Comparison of ENCODE assay signal across 8 cellular contexts in genomic region chr5:16465544-16466432, GRCh38. TPM values are rescaled to one million over a fixed set of nuclear protein-coding genes. Genes with fewer than 3 reads are reported as not detected.
DNase-seq lines count a peak whose midpoint lies in the region; ATAC-seq, FAIRE-seq and TF ChIP-seq lines count a peak whose summit lies in the region.

A gene with protein sequence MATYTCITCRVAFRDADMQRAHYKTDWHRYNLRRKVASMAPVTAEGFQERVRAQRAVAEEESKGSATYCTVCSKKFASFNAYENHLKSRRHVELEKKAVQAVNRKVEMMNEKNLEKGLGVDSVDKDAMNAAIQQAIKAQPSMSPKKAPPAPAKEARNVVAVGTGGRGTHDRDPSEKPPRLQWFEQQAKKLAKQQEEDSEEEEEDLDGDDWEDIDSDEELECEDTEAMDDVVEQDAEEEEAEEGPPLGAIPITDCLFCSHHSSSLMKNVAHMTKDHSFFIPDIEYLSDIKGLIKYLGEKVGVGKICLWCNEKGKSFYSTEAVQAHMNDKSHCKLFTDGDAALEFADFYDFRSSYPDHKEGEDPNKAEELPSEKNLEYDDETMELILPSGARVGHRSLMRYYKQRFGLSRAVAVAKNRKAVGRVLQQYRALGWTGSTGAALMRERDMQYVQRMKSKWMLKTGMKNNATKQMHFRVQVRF (minus strand): TSS chr5:16465800. CDS start chr5:16465665, 135 bp downstream.

- ATAC-seq in CD4-positive, CD25-positive, alpha-beta regulatory T cell (ENCODE audit: low read depth in 2 of 2): peak; percentile 93 to 94
- ATAC-seq in GM19452 (IDR thresholded peaks at IDR 0.05; ENCODE audit: unreplicated experiment): peak; percentile 84
- peak; percentile 46 for ATAC-seq in HG03575 (IDR thresholded peaks at IDR 0.05; ENCODE audit: extremely low read depth, insufficient number of reproducible peaks, low FRiP score, unreplicated experiment)
- ATAC-seq in HepG2: peak; percentile 97

- H3K4me3 Mint-ChIP-seq in CD4-positive, CD25-positive, alpha-beta regulatory T cell: peak within 1 kb of the TSS; percentile 96 to 100 (median 98)

- peaks cover 10% of the 10 kb centered on the region; the same call in 1 of the 2 replicates for H4K20me1 ChIP-seq in HepG2 (ENCODE audit: insufficient read depth, low read length)

- no peaks in the 10 kb centered on the region for H3K27me3 ChIP-seq in CD4-positive, CD25-positive, alpha-beta regulatory T cell (ENCODE audit: control insufficient read depth, insufficient read depth, low read length)
- H3K27me3 ChIP-seq in HepG2 (ENCODE audit: control insufficient read depth in 1 of 2, insufficient read depth in 2 of 2, low read length in 2 of 2): no peaks in the 10 kb centered on the region; a peak in 1 of 5 replicates

- 0% methylated on average over 5 of the region's 75 CpGs for WGBS in HepG2 (ENCODE audit: low lambda C conversion rate)

- POLR2A ChIA-PET in HepG2 (lab: Yijun Ruan, JAX): interaction anchor here (0.6 to 0.9 kb wide), 2 partner anchors 10 to 196 kb away, joined by 3 to 4 read pairs; no protein-coding TSS in a partner anchor

- H3K27me3 Mint-ChIP-seq in CD4-positive, CD25-positive, alpha-beta regulatory T cell: no peaks in the 10 kb centered on the region

- TF ChIP-seq EP300 in HepG2 (IDR thresholded peaks at IDR 0.05; ENCODE audit: low read depth in 2 of 2, low read length in 2 of 2) (peak in 1 of 2 experiments; percentile 15; a peak in 2 of 4 replicates), HepG2 (CRISPR knock-in tag; IDR thresholded peaks at IDR 0.05; ENCODE audit: borderline replicate concordance) (no peak)

- peaks cover 42 to 90% (median 67%) of the 10 kb centered on the region in 4 donors for H3K4me1 Mint-ChIP-seq in CD4-positive, CD25-positive, alpha-beta regulatory T cell

- peak within 1 kb of the TSS; percentile 98 to 99 (median 99) for H3K27ac Mint-ChIP-seq in CD4-positive, CD25-positive, alpha-beta regulatory T cell

- peak within 1 kb of the TSS; percentile 96 for H3K4me3 ChIP-seq in CD4-positive, CD25-positive, alpha-beta regulatory T cell (ENCODE audit: low read depth, low read length)
- H3K4me3 ChIP-seq in HepG2 (replicated peaks in 1 of 3; ENCODE audit: insufficient read depth in 1 of 3, low read depth in 2 of 3, low read length in 3 of 3): peak within 1 kb of the TSS; percentile 76 to 99 (median 97)

- no peak; the same call in 1 of the 2 replicates for TF ChIP-seq RAD21 in HepG2 (CRISPR knock-in tag; IDR thresholded peaks at IDR 0.05)

- peak; percentile 98 to 99 for TF ChIP-seq POLR2A in HepG2 (IDR thresholded peaks at IDR 0.05; ENCODE audit: insufficient read depth in 1 of 2, low read depth in 2 of 2, low read length in 2 of 2)

- H3K79me2 ChIP-seq in HepG2 (ENCODE audit: insufficient read depth, low read length): peaks cover 45% of the 10 kb centered on the region

- H2AFZ ChIP-seq in HepG2 (ENCODE audit: low read length): no peak within 1 kb of the TSS

- H3K9ac ChIP-seq in HepG2 (ENCODE audit: insufficient read depth, low read depth, low read length): peak within 1 kb of the TSS; percentile 96

- no peak for TF ChIP-seq CTCF in HepG2 (CRISPR knock-in tag; IDR thresholded peaks at IDR 0.05)

- peak; percentile 85 to 95 (median 88) for DNase-seq in CD4-positive, CD25-positive, alpha-beta regulatory T cell
- DNase-seq in NCI-H82 (lab: John Stamatoyannopoulos, UW) (peak; percentile 94), dermis microvascular lymphatic vessel endothelial cell (ENCODE audit: low read depth in 2 of 2) (peak; percentile 79 to 91), HepG2 (ENCODE audit: low spot score) (peak; percentile 91)
- peak; percentile 90 to 92 for DNase-seq in activated CD4-positive, alpha-beta T cell treated with anti-CD3 and anti-CD28 coated beads, Interleukin-2, amount 50 U/mL, for 48 hours
- peak; percentile 87 for DNase-seq in stimulated activated CD4-positive, alpha-beta T cell treated with anti-CD3 and anti-CD28 coated beads, Interleukin-4, amount 100 ng/mL, for 1 hour

- peaks cover 0 to 1% (median 0%) of the 10 kb centered on the region in 7 donors for H3K9me3 Mint-ChIP-seq in CD4-positive, CD25-positive, alpha-beta regulatory T cell

- peaks cover 33% of the 10 kb centered on the region for H3K36me3 Mint-ChIP-seq in CD4-positive, CD25-positive, alpha-beta regulatory T cell

- peaks cover 63% of the 10 kb centered on the region for H3K4me1 ChIP-seq in CD4-positive, CD25-positive, alpha-beta regulatory T cell (ENCODE audit: control insufficient read depth, insufficient read depth, low read length, poor library complexity, severe bottlenecking)
- peaks cover 56% of the 10 kb centered on the region for H3K4me1 ChIP-seq in HepG2 (ENCODE audit: insufficient read depth, low read length)

- intact Hi-C loops in HepG2 (cut with micrococcal nuclease; ENCODE audit: unreplicated experiment): loop anchor here (1.0 to 10.0 kb wide), 3 partner anchors 9 to 269 kb away; no protein-coding TSS in a partner anchor

- in situ Hi-C loops in HepG2 (cut with HindIII; ENCODE audit: extremely low pct_ligation_motif_present, low pct_unique_long_range_greater_than_20kb): no loop called here

- H3K36me3 ChIP-seq in CD4-positive, CD25-positive, alpha-beta regulatory T cell (ENCODE audit: control insufficient read depth, insufficient read depth, low read length): peaks cover 27% of the 10 kb centered on the region
- peaks cover 11 to 27% of the 10 kb centered on the region in 2 experiments; a peak in 4 of 5 replicates for H3K36me3 ChIP-seq in HepG2 (replicated peaks in 1 of 2; ENCODE audit: control insufficient read depth in 1 of 2, insufficient read depth in 2 of 2, low read length in 2 of 2)

- H3K27ac ChIP-seq in CD4-positive, CD25-positive, alpha-beta regulatory T cell (ENCODE audit: insufficient read depth, low read length, poor library complexity, severe bottlenecking): peak within 1 kb of the TSS; percentile 83
- peak within 1 kb of the TSS; percentile 89 for H3K27ac ChIP-seq in HepG2 (ENCODE audit: extremely low read length, insufficient read depth, low read length)

- H3K4me2 ChIP-seq in HepG2 (ENCODE audit: low read depth, low read length): peak within 1 kb of the TSS; percentile 74

- TSS peak; percentile 72 for BruUV-seq in HepG2 (replicated peaks; lab: Mats Ljungman, UMichigan)

- no peaks in the 10 kb centered on the region for H3K9me3 ChIP-seq in CD4-positive, CD25-positive, alpha-beta regulatory T cell (ENCODE audit: control insufficient read depth in 2 of 2, low read length in 2 of 2)
- H3K9me3 ChIP-seq in HepG2 (ENCODE audit: low read length): no peaks in the 10 kb centered on the region

- peak; percentile 71 for FAIRE-seq in HepG2 (lab: Jason Lieb, UNC)

- CTCF ChIA-PET in HepG2 (lab: Yijun Ruan, JAX; ENCODE audit: low intra/inter-chr PET ratio, low total read pairs): no interaction called here

TF ChIP-seq in HepG2, 621 proteins besides CTCF, POLR2A, EP300 and RAD21 (continues in another document):
- TF ChIP-seq PAWR (CRISPR knock-in tag; IDR thresholded peaks at IDR 0.05; ENCODE audit: borderline replicate concordance) (no peak; the same call in 1 of the 2 replicates), RXRB (CRISPR knock-in tag; IDR thresholded peaks at IDR 0.05; ENCODE audit: borderline replicate concordance) (peak; percentile 57; the same call in 1 of the 2 replicates)
- TF ChIP-seq, protein P1, sequence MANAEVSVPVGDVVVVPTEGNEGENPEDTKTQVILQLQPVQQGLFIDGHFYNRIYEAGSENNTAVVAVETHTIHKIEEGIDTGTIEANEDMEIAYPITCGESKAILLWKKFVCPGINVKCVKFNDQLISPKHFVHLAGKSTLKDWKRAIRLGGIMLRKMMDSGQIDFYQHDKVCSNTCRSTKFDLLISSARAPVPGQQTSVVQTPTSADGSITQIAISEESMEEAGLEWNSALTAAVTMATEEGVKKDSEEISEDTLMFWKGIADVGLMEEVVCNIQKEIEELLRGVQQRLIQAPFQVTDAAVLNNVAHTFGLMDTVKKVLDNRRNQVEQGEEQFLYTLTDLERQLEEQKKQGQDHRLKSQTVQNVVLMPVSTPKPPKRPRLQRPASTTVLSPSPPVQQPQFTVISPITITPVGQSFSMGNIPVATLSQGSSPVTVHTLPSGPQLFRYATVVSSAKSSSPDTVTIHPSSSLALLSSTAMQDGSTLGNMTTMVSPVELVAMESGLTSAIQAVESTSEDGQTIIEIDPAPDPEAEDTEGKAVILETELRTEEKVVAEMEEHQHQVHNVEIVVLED (CRISPR knock-in tag; IDR thresholded peaks at IDR 0.05; ENCODE audit: borderline replicate concordance): peak; percentile 93

RNA-seq across cellular contexts. Expression of the gene that starts here (rescaled TPM):
- 42.0 TPM for total RNA-seq in CD4-positive, CD25-positive, alpha-beta regulatory T cell
- 10 to 100 TPM; 51.8 to 69.8 (median 60.2) TPM for polyA plus RNA-seq in CD4-positive, CD25-positive, alpha-beta regulatory T cell
- total RNA-seq in dermis microvascular lymphatic vessel endothelial cell (24.9 and 27.7 TPM in 2 replicates), HepG2 (2016; rRNA removed; fragmentation: Illumina TruSeq; extraction: Trizol) (44.7 and 50.2 TPM in 2 replicates)
- total RNA-seq in HepG2 (2016; cell fraction: cytosol; rRNA removed; fragmentation: Illumina TruSeq; extraction: Trizol; ENCODE audit: low read depth): 7.9 and 9.2 TPM in 2 replicates
- 42.5 and 45.6 TPM in 2 replicates for total RNA-seq in HepG2 (2016; cell fraction: insoluble cytoplasmic fraction; rRNA removed; fragmentation: Illumina TruSeq; extraction: Trizol)
- total RNA-seq in HepG2 (2016; cell fraction: membrane; rRNA removed; fragmentation: Illumina TruSeq; extraction: Trizol): 10.6 and 12.6 TPM in 2 replicates
- total RNA-seq in HepG2 (2016; cell fraction: nucleus; rRNA removed; fragmentation: Illumina TruSeq; extraction: Trizol): 25.0 and 27.5 TPM in 2 replicates
- 10.9 and 12.1 TPM in 2 replicates for polyA plus RNA-seq in HepG2 (2011; rRNA removed)
- polyA plus RNA-seq in HepG2 (2011; cell fraction: cytosol; rRNA removed): 11.9 and 12.6 TPM in 2 replicates
- polyA plus RNA-seq in HepG2 (2011; cell fraction: nucleus; rRNA removed): 6.4 and 7.3 TPM in 2 replicates
- 21.6 and 22.5 TPM in 2 replicates for polyA plus RNA-seq in HepG2 (2012)
- polyA plus RNA-seq in HepG2 (2016; cell fraction: cytosol; fragmentation: Illumina TruSeq; extraction: Trizol; ENCODE audit: low read depth): 5.6 and 6.2 TPM in 2 replicates
- 37.3 and 41.8 TPM in 2 replicates for polyA plus RNA-seq in HepG2 (2016; cell fraction: insoluble cytoplasmic fraction; fragmentation: Illumina TruSeq; extraction: Trizol; ENCODE audit: low read depth)
- 6.4 and 8.0 TPM in 2 replicates for polyA plus RNA-seq in HepG2 (2016; cell fraction: membrane; fragmentation: Illumina TruSeq; extraction: Trizol; ENCODE audit: low read depth)
- polyA plus RNA-seq in HepG2 (2016; cell fraction: nucleus; fragmentation: Illumina TruSeq; extraction: Trizol; ENCODE audit: insufficient read depth, low read depth): 27.7 and 29.2 TPM in 2 replicates
- polyA minus RNA-seq in HepG2 (2011; rRNA and poly(A)+ RNA removed; ENCODE audit: low replicate concordance): 9.9 and 22.3 TPM in 2 replicates
- 7.6 and 8.3 TPM in 2 replicates for polyA minus RNA-seq in HepG2 (2011; cell fraction: cytosol; rRNA and poly(A)+ RNA removed)
- polyA minus RNA-seq in HepG2 (2011; cell fraction: nucleus; rRNA and poly(A)+ RNA removed): 15.4 and 18.2 TPM in 2 replicates

Comparison
In these comparisons a context has a peak if more than half of its experiments do, and no peak if none do; other contexts are left out.
1. Peak in every context shown above with its lines: DNase-seq, ATAC-seq, H3K4me3 ChIP-seq and H3K27ac ChIP-seq.
2. ATAC-seq: peak in every context shown above with its lines; median percentile 97 in HepG2; 94 in CD4-positive, CD25-positive, alpha-beta regulatory T cell; 84 in GM19452; 46 in HG03575.